18 cellular contexts compared by ENCODE assay signal in the genomic region with DNA sequence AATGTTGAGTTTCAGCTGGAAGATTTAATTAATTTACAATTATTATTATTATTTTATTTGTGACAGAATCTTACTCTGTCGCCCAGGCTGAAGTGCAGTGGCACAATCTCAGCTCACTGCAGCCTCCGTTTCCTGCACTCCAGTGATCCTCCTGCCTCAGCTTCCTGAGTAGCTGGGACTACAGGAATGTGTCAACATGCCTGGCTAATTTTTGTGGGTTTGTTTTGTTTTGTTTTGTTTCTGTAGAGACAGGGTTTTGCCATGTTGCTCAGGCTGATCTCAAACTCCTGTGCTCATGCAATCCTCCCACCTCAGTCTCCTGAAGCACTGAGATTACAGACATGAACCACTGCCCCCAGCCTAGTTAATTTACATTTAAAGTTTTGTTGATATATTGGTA.
A peak's percentile ranks its signal among the peaks of the same experiment; 100 is the strongest.
DNase-seq lines count a peak whose midpoint lies in the region; ATAC-seq lines count a peak whose summit lies in the region.
"Had no signal": no experiment of that assay in that cellular context is flagged by ENCODE, and none has a peak within 500 bp of the region (broad histone marks: within the 10 kb centered on the region; RNA-seq: fewer than 3 reads in every experiment).

No MANE protein-coding gene starts in this region.

- H3K27me3 ChIP-seq in Karpas-422 (ENCODE audit: low read length), result no peaks in the 10 kb centered on the region
- H3K27me3 ChIP-seq: tibial artery had no signal

- H3K4me1 ChIP-seq in Karpas-422 (ENCODE audit: low read length), result no peaks in the 10 kb centered on the region
- H3K4me1 ChIP-seq: tibial artery had no signal

- no peaks in the 10 kb centered on the region for H3K36me3 ChIP-seq in Karpas-422 (ENCODE audit: insufficient read depth, low read length)
- H3K36me3 ChIP-seq: tibial artery had no signal

- H3K4me3 Mint-ChIP-seq in effector memory CD8-positive, alpha-beta T cell, result no peak overlapping the region
- H3K4me3 Mint-ChIP-seq: activated CD4-positive, alpha-beta T cell treated with anti-CD3 and anti-CD28 coated beads, Interleukin-2, amount 10 ng/mL, durations not matched to agents 24 days and 14 days; activated T-cell treated with anti-CD3 and anti-CD28 coated beads, Interleukin-2, amount 50 U/mL, for 4 hours; T-helper 17 cell had no signal

- H3K4me2 ChIP-seq in Karpas-422 (ENCODE audit: low read depth, low read length, poor library complexity, severe bottlenecking), result no peak overlapping the region
- H3K4me2 ChIP-seq: KMS-11 had no signal

- H3K79me2 ChIP-seq in Karpas-422 (ENCODE audit: low read length), result no peaks in the 10 kb centered on the region

- peaks cover 2% of the 10 kb centered on the region for H3K36me3 Mint-ChIP-seq in effector memory CD8-positive, alpha-beta T cell (ENCODE audit: insufficient read depth)

- H3K9me3 ChIP-seq in Karpas-422 (ENCODE audit: low read length), result peaks cover 27% of the 10 kb centered on the region
- H3K9me3 ChIP-seq: tibial artery had no signal

- no peak overlapping the region for H3K9ac ChIP-seq in Karpas-422 (ENCODE audit: low read length)
- H3K9ac ChIP-seq: KMS-11 had no signal

- DNase-seq in EL, result peak; percentile 62
- peak; percentile 98 for DNase-seq in NCI-H226
- DNase-seq in dermis microvascular lymphatic vessel endothelial cell (ENCODE audit: low read depth in 2 of 2), result peak; percentile 82 to 89
- DNase-seq in lung microvascular endothelial cell (ENCODE audit: low read depth in 2 of 2), result peak; percentile 81 to 91
- DNase-seq in Karpas-422, result no peak
- no peak for DNase-seq in effector memory CD8-positive, alpha-beta T cell
- DNase-seq in activated CD4-positive, alpha-beta T cell treated with anti-CD3 and anti-CD28 coated beads, Interleukin-2, amount 50 U/mL, for 48 hours, result no peak
- DNase-seq: activated CD4-positive, alpha-beta T cell treated with anti-CD3 and anti-CD28 coated beads, Interleukin-2, amount 10 ng/mL, durations not matched to agents 24 days and 14 days; activated T-cell treated with anti-CD3 and anti-CD28 coated beads, Interleukin-2, amount 50 U/mL, for 4 hours; AML-193; DMS 273 treated with DMSO at 0.1 percent for 48 hours; effector CD4-positive, alpha-beta T cell; NCI-H187 treated with DMSO at 0.1 percent for 48 hours; NCI-H526 treated with DMSO at 0.1 percent for 48 hours; T-helper 17 cell; tibial artery had no signal

- no peaks in the 10 kb centered on the region for H3K9me2 ChIP-seq in Karpas-422 (replicated peaks; ENCODE audit: insufficient read depth, low read length)

- no peaks in the 10 kb centered on the region for H4K20me1 ChIP-seq in Karpas-422 (ENCODE audit: insufficient read depth, low read depth, low read length)

- no peak overlapping the region for H3K27ac ChIP-seq in Karpas-422 (ENCODE audit: low read length)
- H3K27ac ChIP-seq: KMS-11, tibial artery had no signal

- no peak overlapping the region for H3K4me3 ChIP-seq in Karpas-422 (ENCODE audit: low read length)
- H3K4me3 ChIP-seq: tibial artery had no signal

- peaks cover 0 to 5% of the 10 kb centered on the region in 2 donors for H3K9me3 Mint-ChIP-seq in effector memory CD8-positive, alpha-beta T cell
- H3K9me3 Mint-ChIP-seq: activated CD4-positive, alpha-beta T cell treated with anti-CD3 and anti-CD28 coated beads, Interleukin-2, amount 10 ng/mL, durations not matched to agents 24 days and 14 days; activated T-cell treated with anti-CD3 and anti-CD28 coated beads, Interleukin-2, amount 50 U/mL, for 4 hours had no signal

- H3K27me3 Mint-ChIP-seq in effector memory CD8-positive, alpha-beta T cell, result no peaks in the 10 kb centered on the region
- H3K27me3 Mint-ChIP-seq: activated CD4-positive, alpha-beta T cell treated with anti-CD3 and anti-CD28 coated beads, Interleukin-2, amount 10 ng/mL, durations not matched to agents 24 days and 14 days; T-helper 17 cell had no signal

- no peak for ATAC-seq in effector memory CD8-positive, alpha-beta T cell (replicated peaks)
- ATAC-seq in HG02610 (IDR thresholded peaks at IDR 0.05; ENCODE audit: unreplicated experiment), result no peak
- ATAC-seq: activated T-cell treated with anti-CD3 and anti-CD28 coated beads, Interleukin-2, amount 50 U/mL, for 4 hours; T-helper 17 cell had no signal

- no peak overlapping the region for H3K27ac Mint-ChIP-seq in effector memory CD8-positive, alpha-beta T cell
- H3K27ac Mint-ChIP-seq: activated CD4-positive, alpha-beta T cell treated with anti-CD3 and anti-CD28 coated beads, Interleukin-2, amount 10 ng/mL, durations not matched to agents 24 days and 14 days; T-helper 17 cell had no signal

- no peak overlapping the region for H2AFZ ChIP-seq in Karpas-422 (ENCODE audit: low read length)

- H3K4me1 Mint-ChIP-seq in effector memory CD8-positive, alpha-beta T cell (ENCODE audit: low read depth in 2 of 2), result no peaks in the 10 kb centered on the region
- H3K4me1 Mint-ChIP-seq: activated CD4-positive, alpha-beta T cell treated with anti-CD3 and anti-CD28 coated beads, Interleukin-2, amount 10 ng/mL, durations not matched to agents 24 days and 14 days; T-helper 17 cell had no signal

Comparison
In these comparisons a context has a peak if more than half of its experiments do, and no peak if none do; other contexts are left out.
1. DNase-seq: peak in EL (single experiment), NCI-H226 (single experiment), dermis microvascular lymphatic vessel endothelial cell (2 of 2) and lung microvascular endothelial cell (2 of 2); none in Karpas-422 (single experiment), effector memory CD8-positive, alpha-beta T cell (0 of 3) and activated CD4-positive, alpha-beta T cell treated with anti-CD3 and anti-CD28 coated beads, Interleukin-2, amount 50 U/mL, for 48 hours (0 of 2).